12 cellular contexts compared by ENCODE assay signal in the genomic region with DNA sequence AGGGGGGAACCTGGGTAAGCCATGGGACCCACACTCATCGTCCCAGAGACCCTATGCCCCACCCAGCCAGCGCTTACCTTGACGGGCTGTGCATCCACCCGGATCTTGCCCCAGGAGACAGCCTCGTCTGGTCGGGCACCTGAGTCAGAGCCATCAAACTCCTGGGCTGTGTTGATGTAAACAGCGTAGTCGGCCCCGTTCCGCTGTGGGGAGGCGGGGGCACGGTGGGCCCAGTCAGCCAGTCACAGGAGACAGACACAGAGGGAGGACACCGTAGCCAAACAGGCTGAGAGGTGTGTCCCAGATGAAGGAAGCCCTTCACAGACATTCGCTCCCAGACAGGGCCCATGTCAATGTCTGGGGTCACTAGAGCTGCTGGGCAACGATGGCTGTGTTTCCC. TPM values are rescaled to one million over a fixed set of nuclear protein-coding genes. Genes with fewer than 3 reads are reported as not detected.
DNase-seq lines count a peak whose midpoint lies in the region; ATAC-seq and TF ChIP-seq lines count a peak whose summit lies in the region.
"Had no signal": no experiment of that assay in that cellular context is flagged by ENCODE, and none has a peak within 500 bp of the region (broad histone marks: within the 10 kb centered on the region; RNA-seq: fewer than 3 reads in every experiment).

No MANE protein-coding gene starts in this region.

- no peak overlapping the region for H3K14ac ChIP-seq in H9 (ENCODE audit: insufficient read depth, low read length)

- no peak for DNase-seq in natural killer cell
- no peak for DNase-seq in natural killer cell treated with Interleukin-12 subunit alpha and Interleukin-12 subunit beta and Interleukin-15 and Interleukin-18, amount 100 ng/mL, for 72 hours (ENCODE audit: low spot score)
- DNase-seq in T-helper 17 cell = no peak
- peak; percentile 46 for DNase-seq in islet precursor cell
- no peak for DNase-seq in COR-L47 (lab: John Stamatoyannopoulos, UW)
- DNase-seq in AG08396 (ENCODE audit: low spot score) = no peak
- DNase-seq in H9 = no peak
- no peak for DNase-seq in HUDEP-2 (lab: John Stamatoyannopoulos, UW; ENCODE audit: unreplicated experiment in 76 of 76)

- H3K27me3 Mint-ChIP-seq in natural killer cell (ENCODE audit: low read depth in 2 of 2) (no peaks in the 10 kb centered on the region), T-helper 17 cell (no peaks in the 10 kb centered on the region), H9 (ENCODE audit: low read depth) (no peaks in the 10 kb centered on the region)
- H3K27me3 Mint-ChIP-seq in natural killer cell treated with Interleukin-12 subunit alpha and Interleukin-12 subunit beta and Interleukin-15 and Interleukin-18, amount 100 ng/mL, for 72 hours = no peaks in the 10 kb centered on the region

- no peak overlapping the region for H2AK5ac ChIP-seq in H9 (ENCODE audit: insufficient read length, low read length)

- no peak overlapping the region for H2BK12ac ChIP-seq in H9 (ENCODE audit: insufficient read length, low read depth, low read length)

- H3K9ac ChIP-seq in H9 (ENCODE audit: extremely low read depth, insufficient read length, low read length) = no peak overlapping the region
- H3K9ac ChIP-seq: KMS-11 had no signal

- H4K5ac ChIP-seq in H9 (ENCODE audit: insufficient read length, low read depth, low read length) = no peak overlapping the region

- no peak overlapping the region for H3K18ac ChIP-seq in H9 (ENCODE audit: insufficient read length, low read depth, low read length)

- H2BK120ac ChIP-seq in H9 (ENCODE audit: low read depth, low read length, poor library complexity, severe bottlenecking) = no peak overlapping the region

- no peak overlapping the region for H3K4ac ChIP-seq in H9 (ENCODE audit: low read depth, low read length)

- H3K4me1 Mint-ChIP-seq in natural killer cell = peaks cover 25 to 39% of the 10 kb centered on the region in 2 donors
- peaks cover 31 to 34% of the 10 kb centered on the region in 2 donors for H3K4me1 Mint-ChIP-seq in natural killer cell treated with Interleukin-12 subunit alpha and Interleukin-12 subunit beta and Interleukin-15 and Interleukin-18, amount 100 ng/mL, for 72 hours (ENCODE audit: low read depth in 2 of 2)
- H3K4me1 Mint-ChIP-seq in T-helper 17 cell = peaks cover 20% of the 10 kb centered on the region
- H3K4me1 Mint-ChIP-seq in H9 = peaks cover 1 to 13% of the 10 kb centered on the region in 2 experiments; a peak in 3 of 4 replicates

- no peaks in the 10 kb centered on the region for H3K4me1 ChIP-seq in H9 (ENCODE audit: insufficient read depth, low read length)

- no peaks in the 10 kb centered on the region for H3K79me2 ChIP-seq in H9 (ENCODE audit: insufficient read depth, low read length)

- no peak overlapping the region for H3K4me2 ChIP-seq in H9 (ENCODE audit: insufficient read depth, insufficient read length, low read length)
- H3K4me2 ChIP-seq: KMS-11 had no signal

- H2AFZ ChIP-seq in H9 (ENCODE audit: low read length) = no peak overlapping the region

- no peak overlapping the region for H3T11ph ChIP-seq in H9 (ENCODE audit: low read length)

- H3K27ac Mint-ChIP-seq in natural killer cell = peak overlapping the region; percentile 60 to 70
- peak overlapping the region in 1 of 2 donors; percentile 57 for H3K27ac Mint-ChIP-seq in natural killer cell treated with Interleukin-12 subunit alpha and Interleukin-12 subunit beta and Interleukin-15 and Interleukin-18, amount 100 ng/mL, for 72 hours
- H3K27ac Mint-ChIP-seq in T-helper 17 cell = peak overlapping the region; percentile 88
- no peak overlapping the region for H3K27ac Mint-ChIP-seq in H9

- H3K27me3 ChIP-seq in H9 (ENCODE audit: insufficient read depth, low read length) = no peaks in the 10 kb centered on the region

- H4K91ac ChIP-seq in H9 (ENCODE audit: insufficient read length, low read depth, low read length) = no peak overlapping the region

- H3K23me2 ChIP-seq in H9 (ENCODE audit: insufficient read length, low read depth, low read length, poor library complexity, severe bottlenecking) = no peaks in the 10 kb centered on the region

- no peaks in the 10 kb centered on the region for H3K79me1 ChIP-seq in H9 (ENCODE audit: insufficient read depth, low read depth, low read length, poor library complexity, severe bottlenecking)

- H4K20me1 ChIP-seq in H9 (ENCODE audit: control insufficient read depth, insufficient read depth, insufficient read length) = no peaks in the 10 kb centered on the region

- H2BK15ac ChIP-seq in H9 (ENCODE audit: low read depth, low read length) = no peak overlapping the region

- TF ChIP-seq CTCF in natural killer cell (IDR thresholded peaks at IDR 0.05) (no peak), H9 (conservative IDR thresholded peaks at IDR 0.05) (no peak)

- no peak for ATAC-seq in natural killer cell
- ATAC-seq in natural killer cell treated with Interleukin-12 subunit alpha and Interleukin-12 subunit beta and Interleukin-15 and Interleukin-18, amount 100 ng/mL, for 72 hours = no peak
- no peak for ATAC-seq in T-helper 17 cell

- no peak overlapping the region for H3K23ac ChIP-seq in H9 (ENCODE audit: insufficient read length, low read depth, low read length)

- no peak overlapping the region for H4K8ac ChIP-seq in H9 (replicated peaks; ENCODE audit: insufficient read length, low read depth, low read length)

- H3K56ac ChIP-seq in H9 (ENCODE audit: insufficient read length, low read depth, low read length) = no peak overlapping the region

- no peak overlapping the region for H2BK20ac ChIP-seq in H9 (ENCODE audit: low read depth, low read length, poor library complexity, severe bottlenecking)

- no peaks in the 10 kb centered on the region for H3K36me3 Mint-ChIP-seq in natural killer cell
- H3K36me3 Mint-ChIP-seq in natural killer cell treated with Interleukin-12 subunit alpha and Interleukin-12 subunit beta and Interleukin-15 and Interleukin-18, amount 100 ng/mL, for 72 hours = peaks cover 13% of the 10 kb centered on the region
- H3K36me3 Mint-ChIP-seq in T-helper 17 cell (ENCODE audit: low read depth) = peaks cover 7% of the 10 kb centered on the region
- H3K36me3 Mint-ChIP-seq in H9 (ENCODE audit: insufficient read depth in 1 of 3, low read depth in 3 of 3) = peaks cover 39 to 83% (median 73%) of the 10 kb centered on the region in 3 experiments

- intact Hi-C loops in natural killer cell (cut with micrococcal nuclease) = loop anchor here (10.0 kb wide), 1 partner anchor 119 kb away; a partner anchor contains a TSS

- no peak overlapping the region for H3K4me3 Mint-ChIP-seq in natural killer cell
- H3K4me3 Mint-ChIP-seq in natural killer cell treated with Interleukin-12 subunit alpha and Interleukin-12 subunit beta and Interleukin-15 and Interleukin-18, amount 100 ng/mL, for 72 hours = no peak overlapping the region
- peak overlapping the region; percentile 39 for H3K4me3 Mint-ChIP-seq in T-helper 17 cell
- no peak overlapping the region for H3K4me3 Mint-ChIP-seq in H9

- no peak overlapping the region for H2BK5ac ChIP-seq in H9 (ENCODE audit: insufficient read length, low read length)

- H3K9me3 ChIP-seq in T-helper 17 cell (ENCODE audit: control insufficient read depth, low read length, poor library complexity, severe bottlenecking) (no peaks in the 10 kb centered on the region), H9 (ENCODE audit: control insufficient read depth, low read depth, low read length) (no peaks in the 10 kb centered on the region)

- WGBS in H9 (ENCODE audit: extremely low coverage, insufficient read length, low lambda C conversion rate) = no CpG with 5 or more reads among the region's 15 CpGs

- no peaks in the 10 kb centered on the region for H3K9me3 Mint-ChIP-seq in natural killer cell
- no peaks in the 10 kb centered on the region for H3K9me3 Mint-ChIP-seq in natural killer cell treated with Interleukin-12 subunit alpha and Interleukin-12 subunit beta and Interleukin-15 and Interleukin-18, amount 100 ng/mL, for 72 hours
- peaks cover 0 to 1% of the 10 kb centered on the region in 2 experiments; a peak in 1 of 5 replicates for H3K9me3 Mint-ChIP-seq in H9

- H3K27ac ChIP-seq in H9 (ENCODE audit: insufficient read length, low read depth, low read length) = no peak overlapping the region
- H3K27ac ChIP-seq: KMS-11 had no signal

RNA-seq across cellular contexts. Expression of a gene that starts 5.7 kb away (rescaled TPM):
- total RNA-seq in natural killer cell (100 to 1,000 TPM; 143 to 193 (median 145) TPM), T-helper 17 cell (100 to 1,000 TPM; 126 to 147 TPM), H9 (2021) (82.9 and 94.9 TPM in 2 replicates)
- total RNA-seq in natural killer cell treated with Interleukin-12 subunit alpha and Interleukin-12 subunit beta and Interleukin-15 and Interleukin-18, amount 100 ng/mL, for 72 hours = 100 to 1,000 TPM; 127 to 148 TPM

RNA-seq across cellular contexts. Expression of a gene that starts 9.3 kb away (rescaled TPM):
- 10 to 100 TPM; 17.0 to 25.8 (median 25.1) TPM for total RNA-seq in natural killer cell
- 10 to 100 TPM; 18.6 to 25.1 TPM for total RNA-seq in natural killer cell treated with Interleukin-12 subunit alpha and Interleukin-12 subunit beta and Interleukin-15 and Interleukin-18, amount 100 ng/mL, for 72 hours
- total RNA-seq in T-helper 17 cell = 10 to 100 TPM; 10.5 to 11.1 TPM
- total RNA-seq in H9 (2021) = 19.2 and 21.0 TPM in 2 replicates

RNA-seq across cellular contexts. Expression of a gene that starts 9.4 kb away (rescaled TPM):
- 100 to 1,000 TPM; 107 to 118 (median 112) TPM for total RNA-seq in natural killer cell
- 100 to 1,000 TPM; 135 to 199 TPM for total RNA-seq in natural killer cell treated with Interleukin-12 subunit alpha and Interleukin-12 subunit beta and Interleukin-15 and Interleukin-18, amount 100 ng/mL, for 72 hours
- 100 to 1,000 TPM; 157 to 181 TPM for total RNA-seq in T-helper 17 cell
- 89.2 and 93.5 TPM in 2 replicates for total RNA-seq in H9 (2021)

RNA-seq across cellular contexts. Expression of a gene that starts 11.9 kb away (rescaled TPM):
- total RNA-seq in natural killer cell (not detected), T-helper 17 cell (not detected), H9 (2021) (not detected in 2 replicates)
- total RNA-seq in natural killer cell treated with Interleukin-12 subunit alpha and Interleukin-12 subunit beta and Interleukin-15 and Interleukin-18, amount 100 ng/mL, for 72 hours = not detected
- total RNA-seq: Calu3, M059J, NCI-H460 had no signal

RNA-seq across cellular contexts. Expression of a gene that starts 20.5 kb away (rescaled TPM):
- 1 to 10 TPM; 2.2 to 3.2 (median 2.9) TPM for total RNA-seq in natural killer cell
- 10 to 100 TPM in 1 of 2 donors, 1 to 10 TPM in 1; 5.6 to 15.4 TPM for total RNA-seq in natural killer cell treated with Interleukin-12 subunit alpha and Interleukin-12 subunit beta and Interleukin-15 and Interleukin-18, amount 100 ng/mL, for 72 hours
- 1 to 10 TPM; 2.9 to 3.5 TPM for total RNA-seq in T-helper 17 cell
- 10.8 and 11.7 TPM in 2 replicates for total RNA-seq in H9 (2021)

Comparison
In these comparisons a context has a peak if more than half of its experiments do, and no peak if none do; other contexts are left out.
1. H3K27ac Mint-ChIP-seq: peak in natural killer cell (2 of 2) and T-helper 17 cell (single experiment); none in H9 (0 of 3).